Comparison of ENCODE assay signal across 10 cellular contexts in genomic region chr1:219438386-219438785, GRCh38.
"Had no signal": no experiment of that assay in that cellular context is flagged by ENCODE, and none has a peak within 500 bp of the region (broad histone marks: within the 10 kb centered on the region; RNA-seq: fewer than 3 reads in every experiment).

No MANE protein-coding gene starts in this region.

- H3K36me3 ChIP-seq: HAP-1 had no signal

- H2AFZ ChIP-seq: GM23248 had no signal

- H3K9me3 ChIP-seq: HAP-1 had no signal

- H3K9ac ChIP-seq: GM23248 had no signal

- H3K4me1 Mint-ChIP-seq: IgD-negative memory B cell had no signal

- DNase-seq: GM23248, GOT3, H7, HFFc6, KBM-7 had no signal

- H3K4me3 Mint-ChIP-seq: HFFc6, IgD-negative memory B cell had no signal

- ATAC-seq: HCT116, HepG2 had no signal

- H3K36me3 Mint-ChIP-seq: IgD-negative memory B cell had no signal

- H3K27me3 Mint-ChIP-seq: IgD-negative memory B cell had no signal

- H3K27ac ChIP-seq: GM23248, HL-60 had no signal

- H3K4me3 ChIP-seq: GM23248, HAP-1 had no signal

- FAIRE-seq: HepG2 had no signal
